In the genomic region with DNA sequence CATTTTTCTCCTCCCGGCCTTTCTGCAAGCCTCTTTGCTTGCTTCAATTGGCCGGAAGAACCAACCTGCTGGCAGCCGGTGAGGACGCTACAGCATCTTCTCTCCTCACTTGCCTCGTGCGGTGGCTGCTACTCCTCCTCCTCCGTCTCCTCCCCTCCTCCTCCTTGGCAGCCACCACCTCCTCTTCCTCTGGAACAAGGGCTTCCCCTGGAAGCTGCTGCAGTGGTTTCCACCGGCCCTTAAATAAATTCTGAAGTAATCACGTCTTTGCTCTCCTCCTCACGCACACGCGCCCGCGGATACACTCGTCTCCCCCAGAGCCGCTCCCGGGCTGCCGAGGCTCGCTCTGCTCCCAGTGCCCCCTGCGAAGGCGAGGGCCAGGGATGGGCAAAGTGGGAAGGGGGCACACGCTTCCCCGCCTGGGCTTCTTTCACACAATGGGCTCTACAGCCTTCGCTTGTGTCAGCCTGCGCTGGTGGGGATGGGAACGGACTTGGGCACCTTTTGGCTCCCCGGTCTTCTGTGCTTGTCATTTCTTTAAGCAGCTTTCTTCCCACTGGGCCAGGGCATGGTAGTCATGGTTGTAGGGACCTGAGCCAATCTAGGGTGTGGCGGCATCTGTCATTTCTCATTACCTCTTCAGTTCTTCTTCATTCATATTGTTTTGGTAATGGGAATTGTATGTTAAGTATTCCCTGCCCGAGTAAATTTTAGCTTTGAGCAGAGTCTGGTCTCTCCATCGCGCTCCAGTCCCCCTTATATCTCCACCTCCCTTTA, we compare ENCODE assay signal across 8 cellular contexts. TPM values are rescaled to one million over a fixed set of nuclear protein-coding genes. Genes with fewer than 3 reads are reported as not detected.
A peak's percentile ranks its signal among the peaks of the same experiment; 100 is the strongest.
DNase-seq lines count a peak whose midpoint lies in the region; ATAC-seq, FAIRE-seq and TF ChIP-seq lines count a peak whose summit lies in the region.

A gene (minus strand): TSS at position 136 of the 777 bp plus-strand sequence.

- peak; percentile 8 for DNase-seq in GM10248 (ENCODE audit: extremely low spot score)
- DNase-seq in NCI-H345 treated with DMSO at 0.1 percent for 48 hours (lab: John Stamatoyannopoulos, UW; ENCODE audit: unreplicated experiment): peak; percentile 54
- DNase-seq in GM12878 (ENCODE audit: low read depth, low spot score): no peak
- no peak for DNase-seq in iPS DF 6.9 (ENCODE audit: low read depth, low spot score)
- DNase-seq in retina: peak; percentile 88
- no peak for DNase-seq in GM20000 (ENCODE audit: low spot score)

- ATAC-seq in GM12878 (peak; percentile 47; the same call in 2 of the 3 replicates), GM18858 (IDR thresholded peaks at IDR 0.05; ENCODE audit: unreplicated experiment) (no peak), GM21447 (IDR thresholded peaks at IDR 0.05; ENCODE audit: unreplicated experiment) (no peak)

- TF ChIP-seq RAD21 in GM12878 (IDR thresholded peaks at IDR 0.05; ENCODE audit: insufficient read depth, low read depth, low read length): no peak

- no peaks in the 10 kb centered on the region for H4K20me1 ChIP-seq in GM12878 (ENCODE audit: control insufficient read depth, insufficient read depth)

- no peak within 1 kb of the TSS for H3K9ac ChIP-seq in GM12878 (ENCODE audit: control insufficient read depth, insufficient read depth, low read length)

- TF ChIP-seq CTCF in GM10248 (IDR thresholded peaks at IDR 0.05; ENCODE audit: control extremely low read depth, extremely low read depth, low read depth, missing control alignments) (no peak), GM12878 (IDR thresholded peaks at IDR 0.05 in 2 of 3, conservative IDR thresholded peaks at IDR 0.05 in 1 of 3; ENCODE audit: control insufficient read depth in 2 of 3, extremely low read depth in 1 of 3, insufficient read depth in 1 of 3, low read depth in 3 of 3, low read length in 3 of 3) (no peak), GM20000 (IDR thresholded peaks at IDR 0.05; ENCODE audit: extremely low read depth, missing control alignments) (no peak)

- H3K4me2 ChIP-seq in GM12878 (ENCODE audit: control insufficient read depth, insufficient read depth): peak within 1 kb of the TSS; percentile 17; the same call in 1 of the 2 replicates

- H3K4me1 ChIP-seq in GM12878 (ENCODE audit: control insufficient read depth, insufficient read depth, low read length) (no peaks in the 10 kb centered on the region), iPS DF 6.9 (ENCODE audit: control insufficient read depth, insufficient read depth, low read length) (no peaks in the 10 kb centered on the region)

- SMC1A ChIA-PET in GM12878 (lab: Charles Lee; ENCODE audit: uncharacterized antibody, unreplicated experiment): no interaction called here

- no peak for FAIRE-seq in GM12878 (lab: Jason Lieb, UNC)

- intact Hi-C loops in GM12878 (cut with micrococcal nuclease; ENCODE audit: unreplicated experiment): no loop called here

- H3K36me3 ChIP-seq in GM12878 (ENCODE audit: control insufficient read depth in 2 of 2, insufficient read depth in 2 of 2, low read length in 1 of 2) (no peaks in the 10 kb centered on the region), iPS DF 6.9 (ENCODE audit: control insufficient read depth, insufficient read depth, low read length) (no peaks in the 10 kb centered on the region)

- H3K9me3 ChIP-seq in GM12878 (replicated peaks; ENCODE audit: control insufficient read depth, insufficient read depth, low read length): no peaks in the 10 kb centered on the region
- H3K9me3 ChIP-seq in iPS DF 6.9 (ENCODE audit: control insufficient read depth, insufficient read depth, low read length): no peaks in the 10 kb centered on the region

- 34% methylated on average over 24 of the region's 31 CpGs for WGBS in GM12878 (ENCODE audit: insufficient coverage, insufficient replicate concordance, low lambda C conversion rate, missing lambda C conversion rate)
- no CpG with 5 or more reads among the region's 31 CpGs for WGBS in iPS DF 6.9 (ENCODE audit: insufficient coverage, insufficient read length)

- no peak within 1 kb of the TSS for H3K4me3 ChIP-seq in GM12878
- H3K4me3 ChIP-seq in iPS DF 6.9 (ENCODE audit: low read length): peak within 1 kb of the TSS; percentile 77; the same call in 1 of the 2 replicates

- POLR2A ChIA-PET in GM10248 (lab: Yijun Ruan, JAX): no interaction called here
- POLR2A ChIA-PET in GM12878 (lab: Charles Lee): no interaction called here

- no peak within 1 kb of the TSS for H2AFZ ChIP-seq in GM12878 (ENCODE audit: control insufficient read depth, low read depth, low read length)

- RAD21 ChIA-PET in GM12878 (lab: Charles Lee; ENCODE audit: unreplicated experiment): no interaction called here

- no peak within 1 kb of the TSS for H3K27ac ChIP-seq in GM12878 (ENCODE audit: control insufficient read depth, insufficient read depth)
- H3K27ac ChIP-seq in iPS DF 6.9 (ENCODE audit: low read length): no peak within 1 kb of the TSS

- no peak for TF ChIP-seq POLR2A in GM12878 (IDR thresholded peaks at IDR 0.05; ENCODE audit: low read depth, low read length)

- CTCF ChIA-PET in GM10248 (lab: Yijun Ruan, JAX) (no interaction called here), GM12878 (lab: Yijun Ruan, JAX) (interaction anchor here (1.4 kb wide), 1 partner anchor 11 kb away, joined by 3 read pairs; no protein-coding TSS in a partner anchor)

- no peak for TF ChIP-seq EP300 in GM12878 (IDR thresholded peaks at IDR 0.05; ENCODE audit: borderline replicate concordance in 1 of 2, control insufficient read depth in 1 of 2, low read depth in 2 of 2, low read length in 2 of 2)

- no peaks in the 10 kb centered on the region for H3K79me2 ChIP-seq in GM12878 (ENCODE audit: control insufficient read depth, insufficient read depth, low read length)

- in situ Hi-C loops in GM12878 (cut with MboI): no loop called here

- H3K27me3 ChIP-seq in GM12878 (replicated peaks in 1 of 2; ENCODE audit: control insufficient read depth in 2 of 2, insufficient read depth in 2 of 2, low read length in 1 of 2): peaks cover 0 to 2% of the 10 kb centered on the region in 2 experiments; a peak in 3 of 4 replicates
- peaks cover 9% of the 10 kb centered on the region; the same call in 1 of the 2 replicates for H3K27me3 ChIP-seq in iPS DF 6.9 (ENCODE audit: control insufficient read depth, insufficient read depth, low read length)

- no TSS peak for BruUV-seq in GM12878 (replicated peaks; lab: Mats Ljungman, UMichigan)

TF ChIP-seq in GM12878, 131 proteins besides CTCF, POLR2A, EP300 and RAD21:
- TF ChIP-seq NFXL1 (IDR thresholded peaks at IDR 0.05; ENCODE audit: borderline replicate concordance) (no peak), MEF2B (IDR thresholded peaks at IDR 0.05; ENCODE audit: partially characterized antibody, poor library complexity, severe bottlenecking) (no peak), TARDBP (IDR thresholded peaks at IDR 0.05; ENCODE audit: borderline replicate concordance) (no peak), ZNF207 (IDR thresholded peaks at IDR 0.05; ENCODE audit: borderline replicate concordance) (no peak)

RNA-seq across cellular contexts. Expression of the gene that starts here (rescaled TPM):
- total RNA-seq in GM12878 (2013; cell fraction: nucleolus; rRNA removed): not detected in 2 replicates
- total RNA-seq in GM12878 (2014; rRNA removed) (not detected in 2 replicates), GM12878 (2014; rRNA removed; fragmentation: Illumina TruSeq; extraction: Trizol) (0.27 and 0.28 TPM in 2 replicates), GM12878 (2021) (not detected in 2 replicates)
- not detected for polyA plus RNA-seq in GM12878 (2011; ENCODE audit: low read depth)
- polyA plus RNA-seq in GM12878 (2011; rRNA removed) (0.39 and 0.48 TPM in 2 replicates), GM12878 (2014; fragmentation: Illumina TruSeq; extraction: Trizol) (not detected in 2 replicates), GM12878 (2014; fragmentation: Nextera tagmentation; extraction: Ambion mirVana) (under 1 TPM in 1 of 2 experiments, not detected in 1; 0.09 TPM), GM12878 (2014; rRNA removed) (0.06 TPM in 1 of 2 replicates, not detected in the other), GM12878 (2016; fragmentation: Nextera tagmentation; extraction: Ambion mirVana) (not detected)
- polyA plus RNA-seq in GM12878 (2011; cell fraction: cytosol; rRNA removed): 0.18 and 0.27 TPM in 2 replicates
- 0.72 and 1.1 TPM in 2 replicates for polyA plus RNA-seq in GM12878 (2011; cell fraction: nucleus; rRNA removed)
- not detected in 2 replicates for polyA plus RNA-seq in GM12878 (2012)
- polyA minus RNA-seq in GM12878 (2011; rRNA and poly(A)+ RNA removed): 1.6 and 1.8 TPM in 2 replicates
- not detected in 2 replicates for polyA minus RNA-seq in GM12878 (2011; cell fraction: cytosol; rRNA and poly(A)+ RNA removed)
- 1.9 and 3.8 TPM in 2 replicates for polyA minus RNA-seq in GM12878 (2011; cell fraction: nucleus; rRNA and poly(A)+ RNA removed)

Comparison
In these comparisons a context has a peak if more than half of its experiments do, and no peak if none do; other contexts are left out.
1. DNase-seq: peak in GM10248 (single experiment), NCI-H345 treated with DMSO at 0.1 percent for 48 hours (single experiment) and retina (single experiment); none in GM12878 (single experiment), iPS DF 6.9 (single experiment) and GM20000 (single experiment).